Comparison of ENCODE assay signal across 17 cellular contexts in genomic region chr15:72983812-72984211, GRCh38.
A peak's percentile ranks its signal among the peaks of the same experiment; 100 is the strongest.
DNase-seq lines count a peak whose midpoint lies in the region; ATAC-seq, FAIRE-seq and TF ChIP-seq lines count a peak whose summit lies in the region.
"Had no signal": no experiment of that assay in that cellular context is flagged by ENCODE, and none has a peak within 500 bp of the region (broad histone marks: within the 10 kb centered on the region; RNA-seq: fewer than 3 reads in every experiment).

No MANE protein-coding gene starts in this region.

- no peak overlapping the region for H2AK5ac ChIP-seq in trophoblast cell (ENCODE audit: low read length)

- H4K91ac ChIP-seq in trophoblast cell (ENCODE audit: low read depth, low read length): no peak overlapping the region

- H2AFZ ChIP-seq in trophoblast cell (ENCODE audit: insufficient read depth, low read length, poor library complexity): no peak overlapping the region
- H2AFZ ChIP-seq: GM23248 had no signal

- no peaks in the 10 kb centered on the region for H3K4me1 Mint-ChIP-seq in CD4-positive, alpha-beta memory T cell
- H3K4me1 Mint-ChIP-seq: B cell had no signal

- no peaks in the 10 kb centered on the region for H3K36me3 Mint-ChIP-seq in CD4-positive, alpha-beta memory T cell

- H2BK120ac ChIP-seq in trophoblast cell (ENCODE audit: insufficient read depth, low read length, poor library complexity): no peak overlapping the region

- no peak overlapping the region for H3K4me3 ChIP-seq in bronchial epithelial cell (ENCODE audit: low read depth, low read length)
- no peak overlapping the region for H3K4me3 ChIP-seq in fibroblast of the aortic adventitia (ENCODE audit: low read depth, low read length)
- H3K4me3 ChIP-seq in trophoblast cell (ENCODE audit: low read depth, low read length): no peak overlapping the region
- no peak overlapping the region for H3K4me3 ChIP-seq in CD4-positive, alpha-beta memory T cell (ENCODE audit: low read length in 2 of 2)
- H3K4me3 ChIP-seq in lower lobe of right lung: no peak overlapping the region
- H3K4me3 ChIP-seq: GM23248 had no signal

- H3K4me1 ChIP-seq in trophoblast cell (ENCODE audit: control insufficient read depth in 1 of 2, insufficient read depth in 2 of 2, low read length in 2 of 2) (no peaks in the 10 kb centered on the region), lower lobe of right lung (no peaks in the 10 kb centered on the region)
- no peaks in the 10 kb centered on the region for H3K4me1 ChIP-seq in CD4-positive, alpha-beta memory T cell (ENCODE audit: insufficient read depth, low read length)

- ATAC-seq in GM19455 (IDR thresholded peaks at IDR 0.05; ENCODE audit: unreplicated experiment) (no peak), lower lobe of right lung (no peak)
- ATAC-seq: HCT116 had no signal

- H3K9ac ChIP-seq in trophoblast cell (ENCODE audit: low read length): no peak overlapping the region
- H3K9ac ChIP-seq: GM23248 had no signal

- H3K18ac ChIP-seq in trophoblast cell (ENCODE audit: low read length): no peak overlapping the region

- POLR2A ChIA-PET in CD4-positive, alpha-beta memory T cell (lab: Charles Lee; ENCODE audit: partially characterized antibody): no interaction called here

- intact Hi-C loops in CD4-positive, alpha-beta memory T cell (cut with micrococcal nuclease): no loop called here
- intact Hi-C loops in lower lobe of right lung (cut with DNase I): no loop called here

- no peak overlapping the region for H4K12ac ChIP-seq in trophoblast cell (ENCODE audit: low read depth, low read length)

- H3K36me3 ChIP-seq in bronchial epithelial cell (ENCODE audit: control insufficient read depth, insufficient read depth, low read length): no peaks in the 10 kb centered on the region
- no peaks in the 10 kb centered on the region for H3K36me3 ChIP-seq in trophoblast cell (ENCODE audit: control insufficient read depth in 1 of 2, insufficient read depth in 2 of 2, low read length in 2 of 2)
- H3K36me3 ChIP-seq in CD4-positive, alpha-beta memory T cell (ENCODE audit: insufficient read depth, low read length): no peaks in the 10 kb centered on the region
- no peaks in the 10 kb centered on the region for H3K36me3 ChIP-seq in lower lobe of right lung

- no peaks in the 10 kb centered on the region for H3K79me2 ChIP-seq in trophoblast cell (ENCODE audit: control insufficient read depth, insufficient read depth, low read length, poor library complexity)

- no peak overlapping the region for H4K8ac ChIP-seq in trophoblast cell (ENCODE audit: low read depth, low read length)

- H3K4ac ChIP-seq in trophoblast cell (ENCODE audit: low read depth, low read length): no peak overlapping the region

- no peak overlapping the region for H2BK5ac ChIP-seq in trophoblast cell (ENCODE audit: low read depth, low read length, poor library complexity)

- H3K27me3 ChIP-seq in bronchial epithelial cell (ENCODE audit: control insufficient read depth, insufficient read depth, low read length) (no peaks in the 10 kb centered on the region), trophoblast cell (ENCODE audit: insufficient read depth, low read length) (no peaks in the 10 kb centered on the region), lower lobe of right lung (ENCODE audit: low read depth) (no peaks in the 10 kb centered on the region)
- H3K27me3 ChIP-seq in CD4-positive, alpha-beta memory T cell (ENCODE audit: insufficient read depth, low read length): no peaks in the 10 kb centered on the region

- H3K79me1 ChIP-seq in trophoblast cell (ENCODE audit: low read length): no peaks in the 10 kb centered on the region

- H2BK12ac ChIP-seq in trophoblast cell (ENCODE audit: low read length): no peak overlapping the region

- no peak overlapping the region for H3K23ac ChIP-seq in trophoblast cell (ENCODE audit: low read length)

- H3K9me3 Mint-ChIP-seq in CD4-positive, alpha-beta memory T cell: peaks cover 0 to 4% (median 0%) of the 10 kb centered on the region in 8 donors
- H3K9me3 Mint-ChIP-seq: CD4-positive, alpha-beta T cell had no signal

- no peak overlapping the region for H3K4me2 ChIP-seq in trophoblast cell (ENCODE audit: low read length)

- no peak overlapping the region for H3K27ac Mint-ChIP-seq in CD4-positive, alpha-beta memory T cell
- H3K27ac Mint-ChIP-seq: B cell; CD4-positive, alpha-beta T cell had no signal

- DNase-seq in NCI-H446 treated with DMSO at 0.1 percent for 48 hours (lab: John Stamatoyannopoulos, UW) (peak; percentile 40), bronchial epithelial cell (ENCODE audit: low read depth) (peak; percentile 39), fibroblast of the aortic adventitia (ENCODE audit: low read depth) (peak; percentile 40), trophoblast cell (peak; percentile 57 to 84), lower lobe of right lung (no peak)
- DNase-seq in CD4-positive, alpha-beta memory T cell: no peak
- DNase-seq: ACHN; C1 segment of cervical spinal cord; CD4-positive, alpha-beta T cell; DND-41; GF-D8; GM23248; IMR-90 had no signal

- no peak for FAIRE-seq in bronchial epithelial cell (lab: Jason Lieb, UNC)
- FAIRE-seq: H54 had no signal

- no peak for TF ChIP-seq CTCF in bronchial epithelial cell (IDR thresholded peaks at IDR 0.05; ENCODE audit: insufficient read depth, low read length, severe bottlenecking)
- TF ChIP-seq CTCF in fibroblast of the aortic adventitia (IDR thresholded peaks at IDR 0.05; ENCODE audit: insufficient read depth, low read length): no peak
- TF ChIP-seq CTCF in lower lobe of right lung (IDR thresholded peaks at IDR 0.05): no peak

- peaks cover 20% of the 10 kb centered on the region in 2 donors for H3K27me3 Mint-ChIP-seq in CD4-positive, alpha-beta memory T cell

- no peak overlapping the region for H3K14ac ChIP-seq in trophoblast cell (ENCODE audit: low read length)

- H3K4me3 Mint-ChIP-seq in CD4-positive, alpha-beta memory T cell: no peak overlapping the region
- H3K4me3 Mint-ChIP-seq: B cell; CD4-positive, alpha-beta T cell had no signal

- H3K9me3 ChIP-seq in trophoblast cell (ENCODE audit: insufficient read depth, low read depth, low read length) (no peaks in the 10 kb centered on the region), lower lobe of right lung (no peaks in the 10 kb centered on the region)
- H3K9me3 ChIP-seq in CD4-positive, alpha-beta memory T cell (ENCODE audit: control insufficient read depth in 1 of 2, low read length in 2 of 2): no peaks in the 10 kb centered on the region

- CTCF ChIA-PET in CD4-positive, alpha-beta memory T cell (lab: Charles Lee; ENCODE audit: partially characterized antibody): no interaction called here

- H3K27ac ChIP-seq in trophoblast cell (ENCODE audit: low read depth, low read length): no peak overlapping the region
- no peak overlapping the region for H3K27ac ChIP-seq in CD4-positive, alpha-beta memory T cell (ENCODE audit: low read depth, low read length)
- H3K27ac ChIP-seq in lower lobe of right lung: no peak overlapping the region
- H3K27ac ChIP-seq: GM23248 had no signal

Comparison
In these comparisons a context has a peak if more than half of its experiments do, and no peak if none do; other contexts are left out.
1. DNase-seq: peak in NCI-H446 treated with DMSO at 0.1 percent for 48 hours (single experiment), bronchial epithelial cell (single experiment), fibroblast of the aortic adventitia (single experiment) and trophoblast cell (2 of 2); none in CD4-positive, alpha-beta memory T cell (0 of 5) and lower lobe of right lung (single experiment).